8 cellular contexts compared by ENCODE assay signal in the genomic region with DNA sequence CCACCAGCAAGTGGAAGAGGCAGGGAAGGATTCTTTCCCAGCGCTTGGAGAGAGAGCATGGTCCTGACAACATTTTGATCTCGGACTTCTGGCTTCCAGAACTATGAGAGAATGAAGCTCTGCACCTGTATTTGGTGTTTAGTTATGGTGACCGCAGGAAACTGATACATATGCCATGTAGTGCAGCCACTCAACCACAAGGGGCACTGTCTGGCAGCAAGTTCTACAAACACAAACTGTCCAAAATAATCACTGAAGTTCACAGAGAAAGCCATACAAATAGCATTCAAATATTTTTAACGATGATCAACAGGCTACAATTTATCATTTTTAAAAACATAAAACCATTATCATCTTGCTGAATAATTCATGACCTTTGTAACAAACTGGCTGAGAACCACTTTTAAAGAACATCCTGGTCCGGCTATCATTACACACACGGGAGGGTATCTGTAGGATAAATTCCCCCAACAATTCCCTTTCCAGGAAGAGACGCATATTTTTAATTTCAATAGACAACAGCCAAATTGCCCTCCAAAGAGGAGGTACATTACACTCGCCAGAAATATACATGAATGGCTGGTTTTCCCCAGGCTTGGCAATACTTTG. TPM values are rescaled to one million over a fixed set of nuclear protein-coding genes. Genes with fewer than 3 reads are reported as not detected.
DNase-seq lines count a peak whose midpoint lies in the region; ATAC-seq, FAIRE-seq and TF ChIP-seq lines count a peak whose summit lies in the region.

No MANE protein-coding gene starts in this region.

- no peaks in the 10 kb centered on the region for H4K20me1 ChIP-seq in PC-9 (ENCODE audit: insufficient read depth)

- peak overlapping the region; percentile 89 for H3K27ac ChIP-seq in PC-9
- no peak overlapping the region for H3K27ac ChIP-seq in psoas muscle

- peak; percentile 54 to 71 (median 62) for ATAC-seq in psoas muscle
- ATAC-seq in HG02885 (IDR thresholded peaks at IDR 0.05; ENCODE audit: poor library complexity, unreplicated experiment): no peak
- no peak for ATAC-seq in GM18870 (IDR thresholded peaks at IDR 0.05; ENCODE audit: unreplicated experiment)

- H3K4me3 ChIP-seq in PC-9: no peak overlapping the region
- no peak overlapping the region for H3K4me3 ChIP-seq in psoas muscle

- DNase-seq in D721Med (ENCODE audit: insufficient read length, low spot score): no peak
- DNase-seq in HTR-8/SVneo (ENCODE audit: insufficient read length, low spot score): peak; percentile 49
- DNase-seq in PC-9: peak; percentile 37 to 48
- peak; percentile 19 for DNase-seq in activated T-helper 9 cell treated with anti-CD3 and anti-CD28 coated beads, Interleukin-2, amount 50 U/mL, for 16 hours (ENCODE audit: low read depth)
- peak; percentile 54 for DNase-seq in globus pallidus (ENCODE audit: low spot score)
- DNase-seq in psoas muscle: peak; percentile 56 to 66

- H3K79me2 ChIP-seq in PC-9 (ENCODE audit: low read depth): no peaks in the 10 kb centered on the region

- H3K27me3 ChIP-seq in PC-9 (ENCODE audit: insufficient read depth, low read depth): no peaks in the 10 kb centered on the region
- peaks cover 0 to 5% (median 0%) of the 10 kb centered on the region in 3 donors for H3K27me3 ChIP-seq in psoas muscle (ENCODE audit: insufficient read depth in 3 of 3, low read length in 2 of 3)

- H3K4me2 ChIP-seq in PC-9: peak overlapping the region; percentile 49

- TF ChIP-seq CTCF in D721Med (IDR thresholded peaks at IDR 0.05; ENCODE audit: insufficient read depth, missing control alignments) (peak; percentile 84), PC-9 (conservative IDR thresholded peaks at IDR 0.05) (peak; percentile 76), psoas muscle (IDR thresholded peaks at IDR 0.05) (peak; percentile 93)

- 0 out of 2 replicates have a peak overlapping the region, but pooled peaks have one; percentile 56 for H2AFZ ChIP-seq in PC-9

- WGBS in psoas muscle, 3 donors: 27 to 37% (median 30%) methylated on average over 8 of the region's 8 CpGs

- BruUV-seq in PC-9 (replicated peaks; lab: Mats Ljungman, UMichigan): TSS peak; percentile 20

- intact Hi-C loops in PC-9 (cut with micrococcal nuclease; ENCODE audit: unreplicated experiment): no loop called here
- intact Hi-C loops in psoas muscle (cut with DNase I): no loop called here

- H3K9me3 ChIP-seq in PC-9 (ENCODE audit: insufficient read depth, low read depth): no peaks in the 10 kb centered on the region
- H3K9me3 ChIP-seq in psoas muscle: no peaks in the 10 kb centered on the region

- POLR2A ChIA-PET in PC-9 (lab: Charles Lee; ENCODE audit: unreplicated experiment): interaction anchor here (0.6 kb wide), 1 partner anchor 284 kb away, joined by 4 read pairs; no protein-coding TSS in a partner anchor

- CTCF ChIA-PET in PC-9 (lab: Charles Lee): interaction anchor here (0.6 kb wide), 1 partner anchor 614 kb away, joined by 4 read pairs; no protein-coding TSS in a partner anchor

- H3K9me2 ChIP-seq in PC-9 (ENCODE audit: insufficient read depth): no peaks in the 10 kb centered on the region

- FAIRE-seq in D721Med (lab: Jason Lieb, UNC) (no peak), HTR-8/SVneo (lab: Jason Lieb, UNC) (no peak)

- H3K4me1 ChIP-seq in PC-9 (replicated peaks; ENCODE audit: insufficient read depth) (peaks cover 15% of the 10 kb centered on the region), psoas muscle (peaks cover 1% of the 10 kb centered on the region)

- H3K36me3 ChIP-seq in PC-9 (ENCODE audit: low read depth) (no peaks in the 10 kb centered on the region), psoas muscle (ENCODE audit: insufficient read depth in 1 of 2, low read depth in 1 of 2) (no peaks in the 10 kb centered on the region)

- peaks cover 16% of the 10 kb centered on the region for H3F3A ChIP-seq in PC-9 (ENCODE audit: insufficient read depth, low read depth)

RNA-seq across cellular contexts. Expression of a gene that starts 9.3 kb away (rescaled TPM):
- 20.1 and 23.6 TPM in 2 replicates for total RNA-seq in PC-9 (2021)
- 1 to 10 TPM in 3 of 4 donors, under 1 TPM in 1; 0.64 to 1.9 (median 1.2) TPM for total RNA-seq in psoas muscle
- polyA plus RNA-seq in psoas muscle: 1 to 10 TPM; 1.2 to 1.8 (median 1.8) TPM

RNA-seq across cellular contexts. Expression of a gene that starts 31.0 kb away (rescaled TPM):
- 14.7 and 15.1 TPM in 2 replicates for total RNA-seq in PC-9 (2021)
- 10 to 100 TPM; 12.8 to 20.7 (median 14.3) TPM for total RNA-seq in psoas muscle
- polyA plus RNA-seq in psoas muscle: 1 to 10 TPM; 3.1 to 7.4 (median 4.7) TPM

RNA-seq across cellular contexts. Expression of a gene that starts 55.8 kb away (rescaled TPM):
- total RNA-seq in PC-9 (2021) (80.2 and 89.7 TPM in 2 replicates), psoas muscle (10 to 100 TPM; 15.2 to 47.7 (median 31.0) TPM)
- polyA plus RNA-seq in psoas muscle: 10 to 100 TPM; 45.9 to 94.0 (median 71.7) TPM

Comparison
In these comparisons a context has a peak if more than half of its experiments do, and no peak if none do; other contexts are left out.
1. ATAC-seq: peak in psoas muscle (4 of 4); none in HG02885 (single experiment) and GM18870 (single experiment).
2. Peak in every context shown above with its lines, with median percentiles within 50 percentile points of each other: CTCF ChIP-seq.